In the genomic region with DNA sequence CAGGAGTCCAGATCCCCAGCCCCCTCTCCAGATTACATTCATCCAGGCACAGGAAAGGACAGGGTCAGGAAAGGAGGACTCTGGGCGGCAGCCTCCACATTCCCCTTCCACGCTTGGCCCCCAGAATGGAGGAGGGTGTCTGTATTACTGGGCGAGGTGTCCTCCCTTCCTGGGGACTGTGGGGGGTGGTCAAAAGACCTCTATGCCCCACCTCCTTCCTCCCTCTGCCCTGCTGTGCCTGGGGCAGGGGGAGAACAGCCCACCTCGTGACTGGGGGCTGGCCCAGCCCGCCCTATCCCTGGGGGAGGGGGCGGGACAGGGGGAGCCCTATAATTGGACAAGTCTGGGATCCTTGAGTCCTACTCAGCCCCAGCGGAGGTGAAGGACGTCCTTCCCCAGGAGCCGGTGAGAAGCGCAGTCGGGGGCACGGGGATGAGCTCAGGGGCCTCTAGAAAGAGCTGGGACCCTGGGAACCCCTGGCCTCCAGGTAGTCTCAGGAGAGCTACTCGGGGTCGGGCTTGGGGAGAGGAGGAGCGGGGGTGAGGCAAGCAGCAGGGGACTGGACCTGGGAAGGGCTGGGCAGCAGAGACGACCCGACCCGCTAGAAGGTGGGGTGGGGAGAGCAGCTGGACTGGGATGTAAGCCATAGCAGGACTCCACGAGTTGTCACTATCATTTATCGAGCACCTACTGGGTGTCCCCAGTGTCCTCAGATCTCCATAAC, we compare ENCODE assay signal across 1 cellular context.
TF ChIP-seq lines count a peak whose summit lies in the region.

A gene (plus strand): TSS at position 360 of the 724 bp plus-strand sequence. CDS start 829 bp downstream, outside the sequence.

TF ChIP-seq in HepG2, 621 proteins besides CTCF, POLR2A, EP300 and RAD21 (continued from another document and continues in another):
- TF ChIP-seq, protein P1, sequence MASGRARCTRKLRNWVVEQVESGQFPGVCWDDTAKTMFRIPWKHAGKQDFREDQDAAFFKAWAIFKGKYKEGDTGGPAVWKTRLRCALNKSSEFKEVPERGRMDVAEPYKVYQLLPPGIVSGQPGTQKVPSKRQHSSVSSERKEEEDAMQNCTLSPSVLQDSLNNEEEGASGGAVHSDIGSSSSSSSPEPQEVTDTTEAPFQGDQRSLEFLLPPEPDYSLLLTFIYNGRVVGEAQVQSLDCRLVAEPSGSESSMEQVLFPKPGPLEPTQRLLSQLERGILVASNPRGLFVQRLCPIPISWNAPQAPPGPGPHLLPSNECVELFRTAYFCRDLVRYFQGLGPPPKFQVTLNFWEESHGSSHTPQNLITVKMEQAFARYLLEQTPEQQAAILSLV (CRISPR knock-in tag; IDR thresholded peaks at IDR 0.05; ENCODE audit: borderline replicate concordance), result 0 out of 2 replicates have a peak, but pooled peaks have one; percentile 32
- TF ChIP-seq NR2F1 (CRISPR knock-in tag; IDR thresholded peaks at IDR 0.05), result peak in 1 of 2 experiments; percentile 20; a peak in 1 of 4 replicates
- 0 out of 2 replicates have a peak, but pooled peaks have one; percentile 63 for TF ChIP-seq ZNF790 (CRISPR knock-in tag; IDR thresholded peaks at IDR 0.05; ENCODE audit: borderline replicate concordance)
- TF ChIP-seq, protein P2, sequence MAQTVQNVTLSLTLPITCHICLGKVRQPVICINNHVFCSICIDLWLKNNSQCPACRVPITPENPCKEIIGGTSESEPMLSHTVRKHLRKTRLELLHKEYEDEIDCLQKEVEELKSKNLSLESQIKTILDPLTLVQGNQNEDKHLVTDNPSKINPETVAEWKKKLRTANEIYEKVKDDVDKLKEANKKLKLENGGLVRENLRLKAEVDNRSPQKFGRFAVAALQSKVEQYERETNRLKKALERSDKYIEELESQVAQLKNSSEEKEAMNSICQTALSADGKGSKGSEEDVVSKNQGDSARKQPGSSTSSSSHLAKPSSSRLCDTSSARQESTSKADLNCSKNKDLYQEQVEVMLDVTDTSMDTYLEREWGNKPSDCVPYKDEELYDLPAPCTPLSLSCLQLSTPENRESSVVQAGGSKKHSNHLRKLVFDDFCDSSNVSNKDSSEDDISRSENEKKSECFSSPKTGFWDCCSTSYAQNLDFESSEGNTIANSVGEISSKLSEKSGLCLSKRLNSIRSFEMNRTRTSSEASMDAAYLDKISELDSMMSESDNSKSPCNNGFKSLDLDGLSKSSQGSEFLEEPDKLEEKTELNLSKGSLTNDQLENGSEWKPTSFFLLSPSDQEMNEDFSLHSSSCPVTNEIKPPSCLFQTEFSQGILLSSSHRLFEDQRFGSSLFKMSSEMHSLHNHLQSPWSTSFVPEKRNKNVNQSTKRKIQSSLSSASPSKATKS (CRISPR knock-in tag; IDR thresholded peaks at IDR 0.05), result no peak
- peak; percentile 35 for TF ChIP-seq RBM22 (optimal IDR thresholded peaks at IDR 0.05; ENCODE audit: low read length)
- 0 out of 2 replicates have a peak, but pooled peaks have one; percentile 16 for TF ChIP-seq ZNF768 (CRISPR knock-in tag; IDR thresholded peaks at IDR 0.05)
- peak; percentile 46; the same call in 1 of the 2 replicates for TF ChIP-seq ZNF230 (CRISPR knock-in tag; IDR thresholded peaks at IDR 0.05)
- TF ChIP-seq KDM1A (CRISPR knock-in tag; IDR thresholded peaks at IDR 0.05), result no peak
- no peak for TF ChIP-seq ZNF367 (CRISPR knock-in tag; IDR thresholded peaks at IDR 0.05; ENCODE audit: borderline replicate concordance)
- TF ChIP-seq, protein P3, sequence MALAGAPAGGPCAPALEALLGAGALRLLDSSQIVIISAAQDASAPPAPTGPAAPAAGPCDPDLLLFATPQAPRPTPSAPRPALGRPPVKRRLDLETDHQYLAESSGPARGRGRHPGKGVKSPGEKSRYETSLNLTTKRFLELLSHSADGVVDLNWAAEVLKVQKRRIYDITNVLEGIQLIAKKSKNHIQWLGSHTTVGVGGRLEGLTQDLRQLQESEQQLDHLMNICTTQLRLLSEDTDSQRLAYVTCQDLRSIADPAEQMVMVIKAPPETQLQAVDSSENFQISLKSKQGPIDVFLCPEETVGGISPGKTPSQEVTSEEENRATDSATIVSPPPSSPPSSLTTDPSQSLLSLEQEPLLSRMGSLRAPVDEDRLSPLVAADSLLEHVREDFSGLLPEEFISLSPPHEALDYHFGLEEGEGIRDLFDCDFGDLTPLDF (CRISPR knock-in tag; IDR thresholded peaks at IDR 0.05), result 0 out of 2 replicates have a peak, but pooled peaks have one; percentile 28
- no peak for TF ChIP-seq ATF7 (IDR thresholded peaks at IDR 0.05)
- peak; percentile 49; the same call in 1 of the 2 replicates for TF ChIP-seq ATF7 (CRISPR knock-in tag; IDR thresholded peaks at IDR 0.05)
- peak; percentile 51 for TF ChIP-seq PHF8 (CRISPR knock-in tag; IDR thresholded peaks at IDR 0.05)
- TF ChIP-seq, protein P4, sequence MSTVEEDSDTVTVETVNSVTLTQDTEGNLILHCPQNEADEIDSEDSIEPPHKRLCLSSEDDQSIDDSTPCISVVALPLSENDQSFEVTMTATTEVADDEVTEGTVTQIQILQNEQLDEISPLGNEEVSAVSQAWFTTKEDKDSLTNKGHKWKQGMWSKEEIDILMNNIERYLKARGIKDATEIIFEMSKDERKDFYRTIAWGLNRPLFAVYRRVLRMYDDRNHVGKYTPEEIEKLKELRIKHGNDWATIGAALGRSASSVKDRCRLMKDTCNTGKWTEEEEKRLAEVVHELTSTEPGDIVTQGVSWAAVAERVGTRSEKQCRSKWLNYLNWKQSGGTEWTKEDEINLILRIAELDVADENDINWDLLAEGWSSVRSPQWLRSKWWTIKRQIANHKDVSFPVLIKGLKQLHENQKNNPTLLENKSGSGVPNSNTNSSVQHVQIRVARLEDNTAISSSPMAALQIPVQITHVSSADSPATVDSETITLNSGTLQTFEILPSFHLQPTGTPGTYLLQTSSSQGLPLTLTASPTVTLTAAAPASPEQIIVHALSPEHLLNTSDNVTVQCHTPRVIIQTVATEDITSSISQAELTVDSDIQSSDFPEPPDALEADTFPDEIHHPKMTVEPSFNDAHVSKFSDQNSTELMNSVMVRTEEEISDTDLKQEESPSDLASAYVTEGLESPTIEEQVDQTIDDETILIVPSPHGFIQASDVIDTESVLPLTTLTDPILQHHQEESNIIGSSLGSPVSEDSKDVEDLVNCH (CRISPR knock-in tag; IDR thresholded peaks at IDR 0.05), result no peak; the same call in 1 of the 2 replicates
- TF ChIP-seq ZNF205 (CRISPR knock-in tag; IDR thresholded peaks at IDR 0.05), result no peak
- no peak for TF ChIP-seq PLRG1 (conservative IDR thresholded peaks at IDR 0.05)
- 0 out of 2 replicates have a peak, but pooled peaks have one; percentile 14 for TF ChIP-seq ZNF773 (CRISPR knock-in tag; IDR thresholded peaks at IDR 0.05; ENCODE audit: borderline replicate concordance)
- TF ChIP-seq NKX3-1 (CRISPR knock-in tag; IDR thresholded peaks at IDR 0.05), result 0 out of 2 replicates have a peak, but pooled peaks have one; percentile 15
- TF ChIP-seq, protein P5, sequence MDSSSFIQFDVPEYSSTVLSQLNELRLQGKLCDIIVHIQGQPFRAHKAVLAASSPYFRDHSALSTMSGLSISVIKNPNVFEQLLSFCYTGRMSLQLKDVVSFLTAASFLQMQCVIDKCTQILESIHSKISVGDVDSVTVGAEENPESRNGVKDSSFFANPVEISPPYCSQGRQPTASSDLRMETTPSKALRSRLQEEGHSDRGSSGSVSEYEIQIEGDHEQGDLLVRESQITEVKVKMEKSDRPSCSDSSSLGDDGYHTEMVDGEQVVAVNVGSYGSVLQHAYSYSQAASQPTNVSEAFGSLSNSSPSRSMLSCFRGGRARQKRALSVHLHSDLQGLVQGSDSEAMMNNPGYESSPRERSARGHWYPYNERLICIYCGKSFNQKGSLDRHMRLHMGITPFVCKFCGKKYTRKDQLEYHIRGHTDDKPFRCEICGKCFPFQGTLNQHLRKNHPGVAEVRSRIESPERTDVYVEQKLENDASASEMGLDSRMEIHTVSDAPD (CRISPR knock-in tag; IDR thresholded peaks at IDR 0.05), result peak; percentile 26; the same call in 1 of the 2 replicates
- TF ChIP-seq ZNF12 (CRISPR knock-in tag; IDR thresholded peaks at IDR 0.05), result peak; percentile 28; the same call in 1 of the 2 replicates
- TF ChIP-seq WIZ (CRISPR knock-in tag; IDR thresholded peaks at IDR 0.05), result 0 out of 2 replicates have a peak, but pooled peaks have one; percentile 48
- TF ChIP-seq ZNF263 (CRISPR knock-in tag; IDR thresholded peaks at IDR 0.05), result peak; percentile 78; the same call in 1 of the 2 replicates
- TF ChIP-seq, protein P6, sequence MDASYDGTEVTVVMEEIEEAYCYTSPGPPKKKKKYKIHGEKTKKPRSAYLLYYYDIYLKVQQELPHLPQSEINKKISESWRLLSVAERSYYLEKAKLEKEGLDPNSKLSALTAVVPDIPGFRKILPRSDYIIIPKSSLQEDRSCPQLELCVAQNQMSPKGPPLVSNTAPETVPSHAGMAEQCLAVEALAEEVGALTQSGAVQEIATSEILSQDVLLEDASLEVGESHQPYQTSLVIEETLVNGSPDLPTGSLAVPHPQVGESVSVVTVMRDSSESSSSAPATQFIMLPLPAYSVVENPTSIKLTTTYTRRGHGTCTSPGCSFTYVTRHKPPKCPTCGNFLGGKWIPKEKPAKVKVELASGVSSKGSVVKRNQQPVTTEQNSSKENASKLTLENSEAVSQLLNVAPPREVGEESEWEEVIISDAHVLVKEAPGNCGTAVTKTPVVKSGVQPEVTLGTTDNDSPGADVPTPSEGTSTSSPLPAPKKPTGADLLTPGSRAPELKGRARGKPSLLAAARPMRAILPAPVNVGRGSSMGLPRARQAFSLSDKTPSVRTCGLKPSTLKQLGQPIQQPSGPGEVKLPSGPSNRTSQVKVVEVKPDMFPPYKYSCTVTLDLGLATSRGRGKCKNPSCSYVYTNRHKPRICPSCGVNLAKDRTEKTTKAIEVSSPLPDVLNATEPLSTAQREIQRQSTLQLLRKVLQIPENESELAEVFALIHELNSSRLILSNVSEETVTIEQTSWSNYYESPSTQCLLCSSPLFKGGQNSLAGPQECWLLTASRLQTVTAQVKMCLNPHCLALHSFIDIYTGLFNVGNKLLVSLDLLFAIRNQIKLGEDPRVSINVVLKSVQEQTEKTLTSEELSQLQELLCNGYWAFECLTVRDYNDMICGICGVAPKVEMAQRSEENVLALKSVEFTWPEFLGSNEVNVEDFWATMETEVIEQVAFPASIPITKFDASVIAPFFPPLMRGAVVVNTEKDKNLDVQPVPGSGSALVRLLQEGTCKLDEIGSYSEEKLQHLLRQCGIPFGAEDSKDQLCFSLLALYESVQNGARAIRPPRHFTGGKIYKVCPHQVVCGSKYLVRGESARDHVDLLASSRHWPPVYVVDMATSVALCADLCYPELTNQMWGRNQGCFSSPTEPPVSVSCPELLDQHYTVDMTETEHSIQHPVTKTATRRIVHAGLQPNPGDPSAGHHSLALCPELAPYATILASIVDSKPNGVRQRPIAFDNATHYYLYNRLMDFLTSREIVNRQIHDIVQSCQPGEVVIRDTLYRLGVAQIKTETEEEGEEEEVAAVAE (CRISPR knock-in tag; IDR thresholded peaks at IDR 0.05; ENCODE audit: borderline replicate concordance), result no peak
- peak; percentile 73 for TF ChIP-seq SALL1 (CRISPR knock-in tag; IDR thresholded peaks at IDR 0.05)
- 0 out of 2 replicates have a peak, but pooled peaks have one; percentile 41 for TF ChIP-seq ARID2 (CRISPR knock-in tag; IDR thresholded peaks at IDR 0.05; ENCODE audit: borderline replicate concordance)
- TF ChIP-seq ZZZ3 (CRISPR knock-in tag; IDR thresholded peaks at IDR 0.05; ENCODE audit: borderline replicate concordance), result 0 out of 2 replicates have a peak, but pooled peaks have one; percentile 40
- peak; percentile 68 for TF ChIP-seq ZBTB7B (CRISPR knock-in tag; IDR thresholded peaks at IDR 0.05)
- TF ChIP-seq, protein P7, sequence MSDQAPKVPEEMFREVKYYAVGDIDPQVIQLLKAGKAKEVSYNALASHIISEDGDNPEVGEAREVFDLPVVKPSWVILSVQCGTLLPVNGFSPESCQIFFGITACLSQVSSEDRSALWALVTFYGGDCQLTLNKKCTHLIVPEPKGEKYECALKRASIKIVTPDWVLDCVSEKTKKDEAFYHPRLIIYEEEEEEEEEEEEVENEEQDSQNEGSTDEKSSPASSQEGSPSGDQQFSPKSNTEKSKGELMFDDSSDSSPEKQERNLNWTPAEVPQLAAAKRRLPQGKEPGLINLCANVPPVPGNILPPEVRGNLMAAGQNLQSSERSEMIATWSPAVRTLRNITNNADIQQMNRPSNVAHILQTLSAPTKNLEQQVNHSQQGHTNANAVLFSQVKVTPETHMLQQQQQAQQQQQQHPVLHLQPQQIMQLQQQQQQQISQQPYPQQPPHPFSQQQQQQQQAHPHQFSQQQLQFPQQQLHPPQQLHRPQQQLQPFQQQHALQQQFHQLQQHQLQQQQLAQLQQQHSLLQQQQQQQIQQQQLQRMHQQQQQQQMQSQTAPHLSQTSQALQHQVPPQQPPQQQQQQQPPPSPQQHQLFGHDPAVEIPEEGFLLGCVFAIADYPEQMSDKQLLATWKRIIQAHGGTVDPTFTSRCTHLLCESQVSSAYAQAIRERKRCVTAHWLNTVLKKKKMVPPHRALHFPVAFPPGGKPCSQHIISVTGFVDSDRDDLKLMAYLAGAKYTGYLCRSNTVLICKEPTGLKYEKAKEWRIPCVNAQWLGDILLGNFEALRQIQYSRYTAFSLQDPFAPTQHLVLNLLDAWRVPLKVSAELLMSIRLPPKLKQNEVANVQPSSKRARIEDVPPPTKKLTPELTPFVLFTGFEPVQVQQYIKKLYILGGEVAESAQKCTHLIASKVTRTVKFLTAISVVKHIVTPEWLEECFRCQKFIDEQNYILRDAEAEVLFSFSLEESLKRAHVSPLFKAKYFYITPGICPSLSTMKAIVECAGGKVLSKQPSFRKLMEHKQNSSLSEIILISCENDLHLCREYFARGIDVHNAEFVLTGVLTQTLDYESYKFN (CRISPR knock-in tag; conservative IDR thresholded peaks at IDR 0.05), result peak; percentile 69; the same call in 1 of the 2 replicates
- TF ChIP-seq MED13 (CRISPR knock-in tag; IDR thresholded peaks at IDR 0.05), result 0 out of 2 replicates have a peak, but pooled peaks have one; percentile 27
- TF ChIP-seq ZNF34 (CRISPR knock-in tag; IDR thresholded peaks at IDR 0.05; ENCODE audit: borderline replicate concordance), result peak; percentile 94; the same call in 1 of the 2 replicates
- no peak for TF ChIP-seq ATF1 (CRISPR knock-in tag; IDR thresholded peaks at IDR 0.05)
- no peak for TF ChIP-seq ZNF432 (CRISPR knock-in tag; IDR thresholded peaks at IDR 0.05; ENCODE audit: borderline replicate concordance)
- TF ChIP-seq ZNF772 (CRISPR knock-in tag; IDR thresholded peaks at IDR 0.05), result no peak
- peak; percentile 94 for TF ChIP-seq POLR2AphosphoS5 (IDR thresholded peaks at IDR 0.05; ENCODE audit: low read depth, low read length)
- TF ChIP-seq, protein P8, sequence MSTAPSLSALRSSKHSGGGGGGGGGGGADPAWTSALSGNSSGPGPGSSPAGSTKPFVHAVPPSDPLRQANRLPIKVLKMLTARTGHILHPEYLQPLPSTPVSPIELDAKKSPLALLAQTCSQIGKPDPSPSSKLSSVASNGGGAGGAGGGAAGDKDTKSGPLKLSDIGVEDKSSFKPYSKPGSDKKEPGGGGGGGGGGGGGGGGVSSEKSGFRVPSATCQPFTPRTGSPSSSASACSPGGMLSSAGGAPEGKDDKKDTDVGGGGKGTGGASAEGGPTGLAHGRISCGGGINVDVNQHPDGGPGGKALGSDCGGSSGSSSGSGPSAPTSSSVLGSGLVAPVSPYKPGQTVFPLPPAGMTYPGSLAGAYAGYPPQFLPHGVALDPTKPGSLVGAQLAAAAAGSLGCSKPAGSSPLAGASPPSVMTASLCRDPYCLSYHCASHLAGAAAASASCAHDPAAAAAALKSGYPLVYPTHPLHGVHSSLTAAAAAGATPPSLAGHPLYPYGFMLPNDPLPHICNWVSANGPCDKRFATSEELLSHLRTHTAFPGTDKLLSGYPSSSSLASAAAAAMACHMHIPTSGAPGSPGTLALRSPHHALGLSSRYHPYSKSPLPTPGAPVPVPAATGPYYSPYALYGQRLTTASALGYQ (CRISPR knock-in tag; IDR thresholded peaks at IDR 0.05), result no peak
